ENCODE assay signal across 8 cellular contexts in genomic region chr2:11129598-11130449, GRCh38. TPM values are rescaled to one million over a fixed set of nuclear protein-coding genes. Genes with fewer than 3 reads are reported as not detected.
DNase-seq lines count a peak whose midpoint lies in the region; ATAC-seq, FAIRE-seq and TF ChIP-seq lines count a peak whose summit lies in the region.

No MANE protein-coding gene starts in this region.

- H3K4me1 Mint-ChIP-seq in CD4-positive, CD25-positive, alpha-beta regulatory T cell = peaks cover 0 to 42% (median 15%) of the 10 kb centered on the region in 4 donors

- no peak for TF ChIP-seq POLR2A in H54 (IDR thresholded peaks at IDR 0.05; ENCODE audit: low read depth, low read length)

- TF ChIP-seq CTCF in WI38 (IDR thresholded peaks at IDR 0.05; ENCODE audit: low read depth, low read length) = no peak
- TF ChIP-seq CTCF in bronchial epithelial cell (IDR thresholded peaks at IDR 0.05; ENCODE audit: insufficient read depth, low read length, severe bottlenecking) = peak; percentile 59
- peak; percentile 7 for TF ChIP-seq CTCF in lung (IDR thresholded peaks at IDR 0.05; ENCODE audit: control extremely low read depth, extremely low read depth)

- peak overlapping the region; percentile 65 for H3K4me3 ChIP-seq in CD4-positive, CD25-positive, alpha-beta regulatory T cell (ENCODE audit: low read depth, low read length)
- H3K4me3 ChIP-seq in WI38 (ENCODE audit: low read depth, low read length) (peak overlapping the region; percentile 29; the same call in 1 of the 2 replicates), bronchial epithelial cell (ENCODE audit: low read depth, low read length) (peak overlapping the region; percentile 30), lung (peak overlapping the region; percentile 2)

- WGBS in lung, 2 donors = 6 to 9% methylated on average over 43 to 46 of the region's 46 CpGs

- no peaks in the 10 kb centered on the region for H3K9me3 ChIP-seq in CD4-positive, CD25-positive, alpha-beta regulatory T cell (ENCODE audit: control insufficient read depth in 2 of 2, low read length in 2 of 2)
- no peaks in the 10 kb centered on the region for H3K9me3 ChIP-seq in lung (ENCODE audit: control insufficient read depth in 2 of 2, insufficient read depth in 1 of 2, low read length in 1 of 2)

- H3K36me3 ChIP-seq in CD4-positive, CD25-positive, alpha-beta regulatory T cell (ENCODE audit: control insufficient read depth, insufficient read depth, low read length) = no peaks in the 10 kb centered on the region
- H3K36me3 ChIP-seq in bronchial epithelial cell (ENCODE audit: control insufficient read depth, insufficient read depth, low read length) (no peaks in the 10 kb centered on the region), lung (ENCODE audit: control insufficient read depth in 2 of 2, insufficient read depth in 2 of 2, low read length in 2 of 2) (no peaks in the 10 kb centered on the region)

- in situ Hi-C loops in KBM-7 (cut with MboI; ENCODE audit: low pct_unique_long_range_greater_than_20kb, low sequenced_read_pairs) = loop anchor here (10.0 to 25.0 kb wide), 3 partner anchors 282 to 457 kb away; no protein-coding TSS in a partner anchor

- peak; percentile 89 to 91 for ATAC-seq in CD4-positive, CD25-positive, alpha-beta regulatory T cell (ENCODE audit: low read depth in 2 of 2)
- ATAC-seq in GM21381 (IDR thresholded peaks at IDR 0.05; ENCODE audit: unreplicated experiment) = peak; percentile 71
- peak; percentile 56 for ATAC-seq in lung (ENCODE audit: insufficient read depth, low FRiP score)

- H3K27me3 ChIP-seq in CD4-positive, CD25-positive, alpha-beta regulatory T cell (ENCODE audit: control insufficient read depth, insufficient read depth, low read length) = no peaks in the 10 kb centered on the region
- H3K27me3 ChIP-seq in bronchial epithelial cell (ENCODE audit: control insufficient read depth, insufficient read depth, low read length) (no peaks in the 10 kb centered on the region), lung (ENCODE audit: control insufficient read depth, insufficient read depth) (no peaks in the 10 kb centered on the region)

- H3K36me3 Mint-ChIP-seq in CD4-positive, CD25-positive, alpha-beta regulatory T cell = no peaks in the 10 kb centered on the region

- H3K4me1 ChIP-seq in CD4-positive, CD25-positive, alpha-beta regulatory T cell (ENCODE audit: control insufficient read depth, insufficient read depth, low read length, poor library complexity, severe bottlenecking) = peaks cover 30% of the 10 kb centered on the region
- H3K4me1 ChIP-seq in lung (ENCODE audit: control insufficient read depth in 2 of 2, insufficient read depth in 2 of 2, low read length in 2 of 2) = peaks cover 6 to 12% of the 10 kb centered on the region in 2 donors

- H3K27me3 Mint-ChIP-seq in CD4-positive, CD25-positive, alpha-beta regulatory T cell = no peaks in the 10 kb centered on the region

- DNase-seq in CD4-positive, CD25-positive, alpha-beta regulatory T cell = peak; percentile 78 to 87 (median 84)
- peak; percentile 74 for DNase-seq in KBM-7
- peak; percentile 37 for DNase-seq in bronchial epithelial cell (ENCODE audit: low read depth)
- peak; percentile 78 for DNase-seq in lung (ENCODE audit: low spot score)
- DNase-seq in stimulated activated CD8-positive, alpha-beta memory T cell treated with anti-CD3 and anti-CD28 coated beads, Interleukin-12 subunit alpha, Interleukin-12 subunit beta, amount 100 ng/mL, for 4 hours (ENCODE audit: low read depth) = peak; percentile 63
- DNase-seq in H54 (ENCODE audit: insufficient read length, low spot score) = no peak

- FAIRE-seq in bronchial epithelial cell (lab: Jason Lieb, UNC) (no peak), H54 (lab: Jason Lieb, UNC) (no peak)

- H3K9me3 Mint-ChIP-seq in CD4-positive, CD25-positive, alpha-beta regulatory T cell = no peaks in the 10 kb centered on the region

- H3K27ac ChIP-seq in CD4-positive, CD25-positive, alpha-beta regulatory T cell (ENCODE audit: insufficient read depth, low read length, poor library complexity, severe bottlenecking) = peak overlapping the region; percentile 67
- peak overlapping the region in 1 of 2 donors; percentile 49 for H3K27ac ChIP-seq in lung (ENCODE audit: low read depth in 1 of 2, low read length in 1 of 2)

- peak overlapping the region; percentile 82 to 90 (median 89) for H3K27ac Mint-ChIP-seq in CD4-positive, CD25-positive, alpha-beta regulatory T cell

- peak overlapping the region; percentile 78 to 90 (median 85) for H3K4me3 Mint-ChIP-seq in CD4-positive, CD25-positive, alpha-beta regulatory T cell

RNA-seq across cellular contexts. Expression of gene SLC66A3, which starts 25.4 kb away (rescaled TPM):
- total RNA-seq in CD4-positive, CD25-positive, alpha-beta regulatory T cell = 26.9 TPM
- polyA plus RNA-seq in CD4-positive, CD25-positive, alpha-beta regulatory T cell = 10 to 100 TPM; 59.2 to 93.1 (median 78.1) TPM
- total RNA-seq in bronchial epithelial cell = 17.6 and 21.3 TPM in 2 replicates
- 10 to 100 TPM; 23.4 to 27.4 TPM for total RNA-seq in lung
- 10 to 100 TPM; 17.6 to 21.3 TPM for polyA plus RNA-seq in lung

Comparison
In these comparisons a context has a peak if more than half of its experiments do, and no peak if none do; other contexts are left out.
1. H3K4me3 ChIP-seq: peak in every context shown above with its lines; median percentile 65 in CD4-positive, CD25-positive, alpha-beta regulatory T cell; 30 in bronchial epithelial cell; 29 in WI38; 2 in lung.